ENCODE assay signal across 1 cellular context in genomic region chr6:34476462-34476861, GRCh38.
TF ChIP-seq lines count a peak whose summit lies in the region.

No MANE protein-coding gene starts in this region.

TF ChIP-seq in WTC11, 78 proteins besides CTCF, POLR2A, EP300 and RAD21 (continued from another document):
- TF ChIP-seq ZNF512 (CRISPR knock-in tag; IDR thresholded peaks at IDR 0.05; ENCODE audit: borderline replicate concordance) (no peak), MXD4 (CRISPR knock-in tag; IDR thresholded peaks at IDR 0.05; ENCODE audit: borderline replicate concordance) (no peak), HMGXB4 (CRISPR knock-in tag; IDR thresholded peaks at IDR 0.05) (no peak), FOXK1 (CRISPR knock-in tag; IDR thresholded peaks at IDR 0.05) (no peak), TP53 (CRISPR knock-in tag; IDR thresholded peaks at IDR 0.05) (no peak), AR (CRISPR knock-in tag; IDR thresholded peaks at IDR 0.05) (no peak), FOXP1 (CRISPR knock-in tag; IDR thresholded peaks at IDR 0.05; ENCODE audit: borderline replicate concordance) (no peak), ZNF532 (CRISPR knock-in tag; IDR thresholded peaks at IDR 0.05; ENCODE audit: borderline replicate concordance) (no peak), CDX4 (CRISPR knock-in tag; IDR thresholded peaks at IDR 0.05; ENCODE audit: borderline replicate concordance) (no peak), E2F5 (CRISPR knock-in tag; IDR thresholded peaks at IDR 0.05) (no peak), ZBTB43 (CRISPR knock-in tag; IDR thresholded peaks at IDR 0.05) (no peak)
TF ChIP-seq in WTC11: peak in this region for 0.
